Comparison of ENCODE assay signal across 8 cellular contexts in genomic region chr19:18097993-18098890, GRCh38. TPM values are rescaled to one million over a fixed set of nuclear protein-coding genes. Genes with fewer than 3 reads are reported as not detected.
DNase-seq lines count a peak whose midpoint lies in the region; ATAC-seq and TF ChIP-seq lines count a peak whose summit lies in the region.

No MANE protein-coding gene starts in this region.

- no peak overlapping the region for H3K9ac ChIP-seq in endodermal cell (ENCODE audit: extremely low read depth, low read length, poor library complexity, severe bottlenecking)

- no peak for TF ChIP-seq CTCF in endodermal cell (conservative IDR thresholded peaks at IDR 0.05)
- TF ChIP-seq CTCF in retinal pigment epithelial cell (conservative IDR thresholded peaks at IDR 0.05; ENCODE audit: low read depth, low read length), result no peak

- no peak overlapping the region for H3K27ac Mint-ChIP-seq in endodermal cell

- H3K4me3 ChIP-seq in endodermal cell (ENCODE audit: low read length) (peak overlapping the region; percentile 76), retinal pigment epithelial cell (ENCODE audit: low read length) (peak overlapping the region; percentile 46)

- peaks cover 19% of the 10 kb centered on the region for H3K27me3 ChIP-seq in endodermal cell (ENCODE audit: control insufficient read depth, insufficient read depth, low read length, poor library complexity, severe bottlenecking)

- peak overlapping the region; percentile 53 for H3K4me3 Mint-ChIP-seq in endodermal cell

- no peak overlapping the region for H3K27ac ChIP-seq in endodermal cell (ENCODE audit: low read depth, low read length)

- H3K36me3 Mint-ChIP-seq in endodermal cell (ENCODE audit: low read depth), result no peaks in the 10 kb centered on the region

- no peaks in the 10 kb centered on the region for H3K36me3 ChIP-seq in endodermal cell (ENCODE audit: control insufficient read depth, insufficient read depth, low read length)

- H3K4me1 Mint-ChIP-seq in endodermal cell, result peaks cover 9% of the 10 kb centered on the region

- DNase-seq in NCI-H524 treated with DMSO at 0.1 percent for 48 hours (lab: John Stamatoyannopoulos, UW) (peak; percentile 79), endodermal cell (no peak), retinal pigment epithelial cell (ENCODE audit: low read depth) (no peak), dermis blood vessel endothelial cell (no peak), posterior vena cava (ENCODE audit: low spot score) (no peak), KG1 (lab: John Stamatoyannopoulos, UW) (no peak), pons (ENCODE audit: low spot score) (no peak)

- intact Hi-C loops in posterior vena cava (cut with DNase I), result no loop called here

- H3K9me3 Mint-ChIP-seq in endodermal cell, result no peaks in the 10 kb centered on the region

- peaks cover 20% of the 10 kb centered on the region for H3K27me3 Mint-ChIP-seq in endodermal cell (ENCODE audit: insufficient read depth)

- H3K4me1 ChIP-seq in endodermal cell (ENCODE audit: control insufficient read depth, insufficient read depth, low read length), result peaks cover 6% of the 10 kb centered on the region

- WGBS in endodermal cell (ENCODE audit: insufficient coverage in 1 of 2, insufficient read length in 1 of 2), 2 experiments, result 53 to 60% methylated on average over 17 to 20 of the region's 22 CpGs

- no peaks in the 10 kb centered on the region for H3K9me3 ChIP-seq in endodermal cell (ENCODE audit: control insufficient read depth, low read length)

- peak; percentile 7 for ATAC-seq in GM19324 (IDR thresholded peaks at IDR 0.05; ENCODE audit: low FRiP score, unreplicated experiment)

RNA-seq across cellular contexts. Expression of gene MAST3, which starts 0.7 kb away (rescaled TPM):
- total RNA-seq in endodermal cell (10 to 100 TPM; 13.0 to 15.1 TPM), dermis blood vessel endothelial cell (2.2 and 3.7 TPM in 2 replicates), posterior vena cava (1 to 10 TPM; 5.6 to 7.1 TPM)
- polyA plus RNA-seq in endodermal cell (2013, experiment 1 of 2), result 9.3 TPM
- 8.2 TPM for polyA plus RNA-seq in endodermal cell (2013, experiment 2 of 2)

RNA-seq across cellular contexts. Expression of gene IL12RB1, which starts 11.5 kb away (rescaled TPM):
- total RNA-seq in endodermal cell, result not detected
- not detected for polyA plus RNA-seq in endodermal cell (2013, experiment 1 of 2)
- polyA plus RNA-seq in endodermal cell (2013, experiment 2 of 2), result not detected
- 0.34 and 0.74 TPM in 2 replicates for total RNA-seq in dermis blood vessel endothelial cell
- 1 to 10 TPM; 1.7 to 2.3 TPM for total RNA-seq in posterior vena cava

RNA-seq across cellular contexts. Expression of gene PIK3R2, which starts 54.7 kb away (rescaled TPM):
- total RNA-seq in endodermal cell (10 to 100 TPM; 52.9 to 58.8 TPM), dermis blood vessel endothelial cell (4.8 and 9.7 TPM in 2 replicates), posterior vena cava (10 to 100 TPM; 11.5 to 13.0 TPM)
- 57.1 TPM for polyA plus RNA-seq in endodermal cell (2013, experiment 1 of 2)
- 50.7 TPM for polyA plus RNA-seq in endodermal cell (2013, experiment 2 of 2)
